In the genomic region with DNA sequence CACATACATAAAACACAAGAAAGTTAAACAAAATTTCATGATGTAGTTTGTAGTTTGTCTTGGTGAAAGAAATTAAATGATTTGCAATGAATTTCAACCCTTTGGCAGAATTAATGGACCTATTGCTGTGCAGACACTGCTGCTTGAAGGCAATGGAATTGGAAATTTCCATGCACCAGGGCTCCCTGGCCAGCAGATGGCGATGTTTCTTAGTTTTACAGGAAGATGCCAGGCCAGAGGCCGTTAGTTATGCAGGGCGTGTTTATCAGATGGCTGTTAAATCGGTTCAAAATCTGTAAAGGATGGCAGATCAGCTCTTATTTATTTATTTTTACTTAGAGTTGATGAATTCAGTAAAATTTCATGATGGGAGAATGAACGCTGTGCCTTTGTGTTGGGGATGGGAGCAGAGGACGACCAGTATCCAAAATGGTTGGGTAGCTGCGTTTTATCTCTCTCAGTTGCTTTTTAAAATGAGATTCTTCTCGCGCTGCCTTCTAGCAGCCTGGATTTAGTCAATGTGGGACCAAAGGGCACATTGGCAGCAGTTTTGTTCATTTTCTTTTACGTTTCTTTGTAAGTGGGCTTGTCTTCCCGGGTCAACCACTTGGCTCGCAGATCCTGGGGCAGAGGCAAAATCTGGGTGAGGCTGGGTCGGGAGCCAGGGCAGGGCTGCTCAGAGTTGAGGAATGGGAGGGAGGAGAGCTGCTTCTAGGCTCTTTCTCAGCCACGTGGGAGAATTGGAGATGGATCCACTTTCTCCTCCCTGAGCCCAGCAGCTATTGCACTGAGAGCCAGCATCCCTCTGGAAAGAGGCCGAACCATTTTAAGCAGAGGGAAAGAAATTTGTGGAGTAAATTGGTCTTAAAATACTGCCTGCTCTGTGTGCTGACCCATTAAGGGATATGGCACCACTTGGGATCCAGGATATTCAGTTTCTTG, we compare ENCODE assay signal across 8 cellular contexts.
DNase-seq lines count a peak whose midpoint lies in the region; ATAC-seq lines count a peak whose summit lies in the region.

No MANE protein-coding gene starts in this region.

- H3K27ac ChIP-seq in CD4-positive, alpha-beta memory T cell (ENCODE audit: low read depth, low read length): no peak overlapping the region

- H3K27me3 Mint-ChIP-seq in CD4-positive, alpha-beta memory T cell: no peaks in the 10 kb centered on the region
- peaks cover 2% of the 10 kb centered on the region for H3K27me3 Mint-ChIP-seq in memory B cell

- DNase-seq in CD4-positive, alpha-beta memory T cell: peak in 4 of 5 donors; percentile 24 to 36 (median 30)
- peak; percentile 52 to 87 for DNase-seq in NCI-H524 (lab: John Stamatoyannopoulos, UW)
- DNase-seq in activated CD4-positive, alpha-beta T cell treated with anti-CD3 and anti-CD28 coated beads, Interleukin-2, amount 50 U/mL, for 24 hours (ENCODE audit: low read depth in 1 of 2, low spot score in 1 of 2): peak; percentile 9 to 46
- peak; percentile 17 for DNase-seq in effector CD4-positive, alpha-beta T cell
- DNase-seq in memory B cell (ENCODE audit: low spot score in 2 of 2): peak; percentile 29 to 37
- peak; percentile 12 to 36 for DNase-seq in stimulated activated CD8-positive, alpha-beta memory T cell treated with anti-CD3 and anti-CD28 coated beads, Interleukin-2, amount 100 ng/mL, for 48 hours (ENCODE audit: low read depth in 2 of 2)

- POLR2A ChIA-PET in CD4-positive, alpha-beta memory T cell (lab: Charles Lee; ENCODE audit: partially characterized antibody): no interaction called here

- no peaks in the 10 kb centered on the region for H3K27me3 ChIP-seq in CD4-positive, alpha-beta memory T cell (ENCODE audit: insufficient read depth, low read length)

- no peaks in the 10 kb centered on the region for H3K9me3 Mint-ChIP-seq in CD4-positive, alpha-beta memory T cell
- no peaks in the 10 kb centered on the region for H3K9me3 Mint-ChIP-seq in memory B cell

- no peaks in the 10 kb centered on the region for H3K36me3 ChIP-seq in CD4-positive, alpha-beta memory T cell (ENCODE audit: insufficient read depth, low read length)

- H3K27ac Mint-ChIP-seq in CD4-positive, alpha-beta memory T cell: no peak overlapping the region
- no peak overlapping the region for H3K27ac Mint-ChIP-seq in memory B cell

- H3K4me3 Mint-ChIP-seq in CD4-positive, alpha-beta memory T cell: no peak overlapping the region
- H3K4me3 Mint-ChIP-seq in memory B cell: no peak overlapping the region

- H3K4me3 ChIP-seq in CD4-positive, alpha-beta memory T cell (ENCODE audit: low read length in 2 of 2): no peak overlapping the region

- H3K9me3 ChIP-seq in CD4-positive, alpha-beta memory T cell (ENCODE audit: control insufficient read depth in 1 of 2, low read length in 2 of 2): no peaks in the 10 kb centered on the region

- CTCF ChIA-PET in CD4-positive, alpha-beta memory T cell (lab: Charles Lee; ENCODE audit: partially characterized antibody): interaction anchor here (0.8 to 5.0 kb wide), 12 partner anchors 8 to 975 kb away, joined by 3 to 26 read pairs (median 5); no protein-coding TSS in a partner anchor

- peak; percentile 92 for ATAC-seq in GM19372 (IDR thresholded peaks at IDR 0.05; ENCODE audit: low read depth, unreplicated experiment)
- ATAC-seq in HG03457 (IDR thresholded peaks at IDR 0.05; ENCODE audit: unreplicated experiment): peak; percentile 83
- peak; percentile 34 for ATAC-seq in memory B cell (ENCODE audit: low read depth)

- no peaks in the 10 kb centered on the region for H3K4me1 ChIP-seq in CD4-positive, alpha-beta memory T cell (ENCODE audit: insufficient read depth, low read length)

- intact Hi-C loops in CD4-positive, alpha-beta memory T cell (cut with micrococcal nuclease): loop anchor here (5.0 to 10.0 kb wide), 2 partner anchors 973 to 1296 kb away; no protein-coding TSS in a partner anchor

- peaks cover 0 to 1% (median under 1%) of the 10 kb centered on the region in 4 donors for H3K4me1 Mint-ChIP-seq in CD4-positive, alpha-beta memory T cell
- H3K4me1 Mint-ChIP-seq in memory B cell: no peaks in the 10 kb centered on the region

- no peaks in the 10 kb centered on the region for H3K36me3 Mint-ChIP-seq in CD4-positive, alpha-beta memory T cell
- no peaks in the 10 kb centered on the region for H3K36me3 Mint-ChIP-seq in memory B cell

Comparison
In these comparisons a context has a peak if more than half of its experiments do, and no peak if none do; other contexts are left out.
1. DNase-seq: peak in every context shown above with its lines; median percentile 70 in NCI-H524; 33 in memory B cell; 30 in CD4-positive, alpha-beta memory T cell; 28 in activated CD4-positive, alpha-beta T cell treated with anti-CD3 and anti-CD28 coated beads, Interleukin-2, amount 50 U/mL, for 24 hours; 24 in stimulated activated CD8-positive, alpha-beta memory T cell treated with anti-CD3 and anti-CD28 coated beads, Interleukin-2, amount 100 ng/mL, for 48 hours; 17 in effector CD4-positive, alpha-beta T cell.
2. ATAC-seq: peak in every context shown above with its lines; median percentile 92 in GM19372; 83 in HG03457; 34 in memory B cell.